In the genomic region with DNA sequence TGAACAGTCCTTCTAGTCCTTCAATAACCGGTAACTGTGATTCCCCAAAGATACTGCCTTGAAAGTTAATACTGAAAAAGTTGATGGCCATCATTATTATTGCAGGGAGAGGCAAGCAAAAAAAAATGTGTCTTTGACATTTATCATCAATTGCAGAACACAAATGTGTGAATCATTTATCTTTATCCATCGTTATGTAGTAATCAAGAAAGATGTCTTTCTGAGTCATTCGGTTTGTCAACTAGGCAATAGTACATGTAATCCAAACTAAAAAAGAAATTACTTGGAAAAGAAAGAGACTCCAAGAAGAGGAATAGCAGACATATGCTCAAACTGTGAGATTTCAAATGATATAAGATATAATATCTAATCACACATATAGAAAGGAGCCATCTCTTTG, we compare ENCODE assay signal across 14 cellular contexts.
DNase-seq lines count a peak whose midpoint lies in the region; ATAC-seq and TF ChIP-seq lines count a peak whose summit lies in the region.
"Had no signal": no experiment of that assay in that cellular context is flagged by ENCODE, and none has a peak within 500 bp of the region (broad histone marks: within the 10 kb centered on the region; RNA-seq: fewer than 3 reads in every experiment).

No MANE protein-coding gene starts in this region.

- H2AFZ ChIP-seq in mammary epithelial cell (ENCODE audit: low read depth, low read length), result no peak overlapping the region

- H3K27ac ChIP-seq in cardiac muscle cell (peak overlapping the region; percentile 79), right cardiac atrium (ENCODE audit: low read length) (no peak overlapping the region), mammary epithelial cell (ENCODE audit: insufficient read depth, low read depth, low read length) (no peak overlapping the region), foreskin keratinocyte (no peak overlapping the region), upper lobe of right lung (no peak overlapping the region)
- H3K27ac ChIP-seq: BLaER1 treated with 17β-estradiol and CSF1 and Interleukin-3, amounts not matched to agents 10 nM and 100 nM had no signal

- dilution Hi-C loops in mammary epithelial cell (cut with HindIII; ENCODE audit: low sequenced_read_pairs), result no loop called here

- no TSS peak for BruUV-seq in mammary epithelial cell (replicated peaks; lab: Mats Ljungman, UMichigan)

- CTCF ChIA-PET in mammary epithelial cell (lab: Charles Lee; ENCODE audit: low non-redundant PET), result no interaction called here

- WGBS in right cardiac atrium, result 84% methylated on average over 3 of the region's 3 CpGs
- WGBS in mammary epithelial cell (ENCODE audit: low coverage, missing lambda C conversion rate), result 69% methylated on average over 3 of the region's 3 CpGs

- ATAC-seq in right cardiac atrium, result no peak
- no peak for ATAC-seq in foreskin keratinocyte
- no peak for ATAC-seq in upper lobe of right lung
- ATAC-seq in GM21381 (IDR thresholded peaks at IDR 0.05; ENCODE audit: unreplicated experiment), result no peak
- ATAC-seq in GM21619 (IDR thresholded peaks at IDR 0.05; ENCODE audit: unreplicated experiment), result no peak

- no peaks in the 10 kb centered on the region for H3K79me2 ChIP-seq in mammary epithelial cell (ENCODE audit: insufficient read depth, low read length)

- H3K9ac ChIP-seq in mammary epithelial cell (ENCODE audit: insufficient read depth, low read length), result no peak overlapping the region
- H3K9ac ChIP-seq: BLaER1 treated with 17β-estradiol and CSF1 and Interleukin-3, amounts not matched to agents 10 nM and 100 nM had no signal

- H3K36me3 ChIP-seq in cardiac muscle cell (no peaks in the 10 kb centered on the region), mammary epithelial cell (ENCODE audit: insufficient read depth, low read length) (no peaks in the 10 kb centered on the region), upper lobe of right lung (no peaks in the 10 kb centered on the region)
- H3K36me3 ChIP-seq: BLaER1 treated with 17β-estradiol and CSF1 and Interleukin-3, amounts not matched to agents 10 nM and 100 nM; HAP-1 had no signal

- H3K9me3 ChIP-seq in cardiac muscle cell (ENCODE audit: low read depth), result no peaks in the 10 kb centered on the region
- no peaks in the 10 kb centered on the region for H3K9me3 ChIP-seq in right cardiac atrium (ENCODE audit: control insufficient read depth, low read length)
- H3K9me3 ChIP-seq in mammary epithelial cell (replicated peaks; ENCODE audit: insufficient read depth, low read length), result no peaks in the 10 kb centered on the region
- no peaks in the 10 kb centered on the region for H3K9me3 ChIP-seq in upper lobe of right lung
- H3K9me3 ChIP-seq: BLaER1 treated with 17β-estradiol and CSF1 and Interleukin-3, amounts not matched to agents 10 nM and 100 nM; HAP-1 had no signal

- TF ChIP-seq CTCF in cardiac muscle cell (IDR thresholded peaks at IDR 0.05; ENCODE audit: low read depth, low read length) (no peak), mammary epithelial cell (conservative IDR thresholded peaks at IDR 0.05 in 1 of 2, IDR thresholded peaks at IDR 0.05 in 1 of 2; ENCODE audit: extremely low read depth in 1 of 2, insufficient read depth in 1 of 2, low read depth in 1 of 2, low read length in 2 of 2) (no peak), foreskin keratinocyte (conservative IDR thresholded peaks at IDR 0.05) (no peak), upper lobe of right lung (IDR thresholded peaks at IDR 0.05) (no peak)

- intact Hi-C loops in right cardiac atrium (cut with DNase I), result no loop called here
- intact Hi-C loops in mammary epithelial cell (cut with micrococcal nuclease), result no loop called here
- intact Hi-C loops in upper lobe of right lung (cut with DNase I), result no loop called here

- H3K27me3 ChIP-seq in cardiac muscle cell, result no peaks in the 10 kb centered on the region
- no peaks in the 10 kb centered on the region for H3K27me3 ChIP-seq in right cardiac atrium (ENCODE audit: control insufficient read depth, insufficient read depth)
- no peaks in the 10 kb centered on the region for H3K27me3 ChIP-seq in mammary epithelial cell (ENCODE audit: insufficient read depth, low read length)
- H3K27me3 ChIP-seq in foreskin keratinocyte, result no peaks in the 10 kb centered on the region
- H3K27me3 ChIP-seq in upper lobe of right lung, result no peaks in the 10 kb centered on the region
- H3K27me3 ChIP-seq: BLaER1 treated with 17β-estradiol and CSF1 and Interleukin-3, amounts not matched to agents 10 nM and 100 nM had no signal

- H3K4me3 ChIP-seq in cardiac muscle cell (no peak overlapping the region), right cardiac atrium (ENCODE audit: low read length) (no peak overlapping the region), mammary epithelial cell (replicated peaks in 1 of 3; ENCODE audit: insufficient read depth in 1 of 3, low read depth in 2 of 3, low read length in 3 of 3) (no peak overlapping the region), upper lobe of right lung (no peak overlapping the region)
- H3K4me3 ChIP-seq: BLaER1 treated with 17β-estradiol and CSF1 and Interleukin-3, amounts not matched to agents 10 nM and 100 nM; HAP-1 had no signal

- peaks cover 27% of the 10 kb centered on the region for H3K4me1 ChIP-seq in cardiac muscle cell (ENCODE audit: low read depth)
- H3K4me1 ChIP-seq in right cardiac atrium (ENCODE audit: control insufficient read depth, insufficient read depth, low read length), result peaks cover 2% of the 10 kb centered on the region
- no peaks in the 10 kb centered on the region for H3K4me1 ChIP-seq in mammary epithelial cell (ENCODE audit: insufficient read depth, low read length)
- H3K4me1 ChIP-seq in foreskin keratinocyte, result no peaks in the 10 kb centered on the region
- no peaks in the 10 kb centered on the region for H3K4me1 ChIP-seq in upper lobe of right lung
- H3K4me1 ChIP-seq: BLaER1 treated with 17β-estradiol and CSF1 and Interleukin-3, amounts not matched to agents 10 nM and 100 nM; HAP-1 had no signal

- no peaks in the 10 kb centered on the region for H4K20me1 ChIP-seq in mammary epithelial cell (ENCODE audit: insufficient read depth, low read length)
- H4K20me1 ChIP-seq: BLaER1 treated with 17β-estradiol and CSF1 and Interleukin-3, amounts not matched to agents 10 nM and 100 nM had no signal

- DNase-seq in cardiac muscle cell (ENCODE audit: low read depth in 1 of 2, low spot score in 1 of 2) (no peak), right cardiac atrium (no peak), mammary epithelial cell (peak; percentile 12), foreskin keratinocyte (peak; percentile 2 to 14), upper lobe of right lung (no peak)
- DNase-seq: 8988T; CD4-positive, CD25-positive, alpha-beta regulatory T cell; DMS53; GF-D8; HFFc6 had no signal

- in situ Hi-C loops in mammary epithelial cell (cut with MboI; ENCODE audit: low sequenced_read_pairs in 2 of 2), result no loop called here

- no peak overlapping the region for H3K4me2 ChIP-seq in mammary epithelial cell (ENCODE audit: insufficient read depth, low read depth, low read length)
- H3K4me2 ChIP-seq: BLaER1 treated with 17β-estradiol and CSF1 and Interleukin-3, amounts not matched to agents 10 nM and 100 nM had no signal

Comparison
In these comparisons a context has a peak if more than half of its experiments do, and no peak if none do; other contexts are left out.
1. DNase-seq: peak in mammary epithelial cell (single experiment) and foreskin keratinocyte (2 of 2); none in cardiac muscle cell (0 of 2), right cardiac atrium (0 of 3) and upper lobe of right lung (single experiment).